23 cellular contexts compared by ENCODE assay signal in the genomic region with DNA sequence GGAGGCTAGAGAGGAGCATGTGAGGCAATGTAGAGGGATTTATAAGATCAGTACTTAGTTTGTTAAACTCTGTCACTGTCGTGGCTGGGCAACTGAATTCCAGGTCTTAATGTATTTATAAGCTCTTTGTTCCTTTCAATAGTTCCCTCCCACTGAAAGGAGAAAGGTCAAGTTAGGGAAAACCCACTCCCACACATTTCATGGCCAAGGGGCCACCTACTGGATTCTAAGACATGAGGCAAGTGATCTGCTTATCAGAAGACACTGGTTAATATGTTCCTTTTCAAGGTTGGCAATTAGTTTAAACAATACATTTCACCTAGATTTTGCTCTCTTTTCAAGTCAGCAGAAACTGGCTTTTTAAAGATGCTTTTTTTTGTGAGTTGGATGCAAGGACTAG. TPM values are rescaled to one million over a fixed set of nuclear protein-coding genes. Genes with fewer than 3 reads are reported as not detected.
DNase-seq lines count a peak whose midpoint lies in the region; ATAC-seq, FAIRE-seq and TF ChIP-seq lines count a peak whose summit lies in the region.
"Had no signal": no experiment of that assay in that cellular context is flagged by ENCODE, and none has a peak within 500 bp of the region (broad histone marks: within the 10 kb centered on the region; RNA-seq: fewer than 3 reads in every experiment).

No MANE protein-coding gene starts in this region.

- H3K36me3 ChIP-seq in HepG2 (replicated peaks in 1 of 2; ENCODE audit: control insufficient read depth in 1 of 2, insufficient read depth in 2 of 2, low read length in 2 of 2) (no peaks in the 10 kb centered on the region), right lobe of liver (no peaks in the 10 kb centered on the region), endodermal cell (ENCODE audit: control insufficient read depth, insufficient read depth, low read length) (no peaks in the 10 kb centered on the region), neural progenitor cell (no peaks in the 10 kb centered on the region)
- H3K36me3 ChIP-seq: BLaER1 had no signal

- no peak for TF ChIP-seq EP300 in HepG2 (IDR thresholded peaks at IDR 0.05; ENCODE audit: low read depth in 2 of 2, low read length in 2 of 2)
- no peak for TF ChIP-seq EP300 in HepG2 (CRISPR knock-in tag; IDR thresholded peaks at IDR 0.05; ENCODE audit: borderline replicate concordance)

- FAIRE-seq in HepG2 (lab: Jason Lieb, UNC), result no peak
- FAIRE-seq: D721Med, G401.6, GM12891, H54 had no signal

- H3K79me2 ChIP-seq in HepG2 (ENCODE audit: insufficient read depth, low read length) (no peaks in the 10 kb centered on the region), neural progenitor cell (ENCODE audit: low read depth) (no peaks in the 10 kb centered on the region)

- H3K4me3 Mint-ChIP-seq in endodermal cell, result no peak overlapping the region
- H3K4me3 Mint-ChIP-seq in neural progenitor cell, result no peak overlapping the region
- H3K4me3 Mint-ChIP-seq: CD8-positive, alpha-beta T cell; GM23338; HFFc6 had no signal

- no peak overlapping the region for H3K27ac Mint-ChIP-seq in endodermal cell
- H3K27ac Mint-ChIP-seq in neural progenitor cell, result peak overlapping the region; percentile 26
- H3K27ac Mint-ChIP-seq: CD8-positive, alpha-beta T cell; GM23338; HFFc6 had no signal

- no peak for ATAC-seq in HepG2
- ATAC-seq in right lobe of liver, result no peak
- ATAC-seq in GM21717 (IDR thresholded peaks at IDR 0.05; ENCODE audit: unreplicated experiment), result no peak
- no peak for ATAC-seq in GM18861 (IDR thresholded peaks at IDR 0.05; ENCODE audit: unreplicated experiment)
- ATAC-seq: CD8-positive, alpha-beta T cell; GM23338 had no signal

- H3K9me3 Mint-ChIP-seq in endodermal cell (peaks cover 12% of the 10 kb centered on the region), neural progenitor cell (peaks cover 14% of the 10 kb centered on the region)
- H3K9me3 Mint-ChIP-seq: CD8-positive, alpha-beta T cell had no signal

- H2AFZ ChIP-seq in HepG2 (ENCODE audit: low read length), result no peak overlapping the region
- H2AFZ ChIP-seq in neural progenitor cell (replicated peaks), result no peak overlapping the region
- H2AFZ ChIP-seq: GM23338 had no signal

- no peak overlapping the region for H3K9ac ChIP-seq in HepG2 (ENCODE audit: insufficient read depth, low read depth, low read length)
- H3K9ac ChIP-seq in endodermal cell (ENCODE audit: extremely low read depth, low read length, poor library complexity, severe bottlenecking), result no peak overlapping the region
- no peak overlapping the region for H3K9ac ChIP-seq in neural progenitor cell
- H3K9ac ChIP-seq: BLaER1 had no signal

- H4K20me1 ChIP-seq in HepG2 (ENCODE audit: insufficient read depth, low read length) (no peaks in the 10 kb centered on the region), neural progenitor cell (ENCODE audit: low read depth) (no peaks in the 10 kb centered on the region)
- H4K20me1 ChIP-seq: BLaER1 had no signal

- H3K4me3 ChIP-seq in HepG2 (replicated peaks in 1 of 3; ENCODE audit: insufficient read depth in 1 of 3, low read depth in 2 of 3, low read length in 3 of 3), result no peak overlapping the region
- H3K4me3 ChIP-seq in right lobe of liver, result no peak overlapping the region
- H3K4me3 ChIP-seq in endodermal cell (ENCODE audit: low read length), result no peak overlapping the region
- no peak overlapping the region for H3K4me3 ChIP-seq in neural progenitor cell
- H3K4me3 ChIP-seq: BLaER1, GM23338 had no signal

- H3K4me1 Mint-ChIP-seq in endodermal cell, result no peaks in the 10 kb centered on the region
- H3K4me1 Mint-ChIP-seq in neural progenitor cell, result peaks cover 10% of the 10 kb centered on the region
- H3K4me1 Mint-ChIP-seq: GM23338 had no signal

- TF ChIP-seq CTCF in HepG2 (CRISPR knock-in tag; IDR thresholded peaks at IDR 0.05) (no peak), right lobe of liver (IDR thresholded peaks at IDR 0.05) (no peak), endodermal cell (conservative IDR thresholded peaks at IDR 0.05) (peak; percentile 40), neural progenitor cell (IDR thresholded peaks at IDR 0.05) (no peak)

- in situ Hi-C loops in HepG2 (cut with HindIII; ENCODE audit: extremely low pct_ligation_motif_present, low pct_unique_long_range_greater_than_20kb), result no loop called here

- peaks cover 12% of the 10 kb centered on the region for H3K27me3 Mint-ChIP-seq in endodermal cell (ENCODE audit: insufficient read depth)
- no peaks in the 10 kb centered on the region for H3K27me3 Mint-ChIP-seq in neural progenitor cell (ENCODE audit: insufficient read depth, low read depth)

- BruUV-seq in HepG2 (replicated peaks; lab: Mats Ljungman, UMichigan), result no TSS peak

- H3K9me3 ChIP-seq in HepG2 (ENCODE audit: low read length) (peaks cover 12% of the 10 kb centered on the region), right lobe of liver (no peaks in the 10 kb centered on the region), endodermal cell (ENCODE audit: control insufficient read depth, low read length) (no peaks in the 10 kb centered on the region), neural progenitor cell (ENCODE audit: low read depth) (no peaks in the 10 kb centered on the region)

- H3K36me3 Mint-ChIP-seq in endodermal cell (ENCODE audit: low read depth) (no peaks in the 10 kb centered on the region), neural progenitor cell (no peaks in the 10 kb centered on the region)
- H3K36me3 Mint-ChIP-seq: CD8-positive, alpha-beta T cell had no signal

- no peak for TF ChIP-seq RAD21 in HepG2 (CRISPR knock-in tag; IDR thresholded peaks at IDR 0.05)

- CTCF ChIA-PET in HepG2 (lab: Yijun Ruan, JAX; ENCODE audit: low intra/inter-chr PET ratio, low total read pairs), result no interaction called here

- H3K27me3 ChIP-seq in HepG2 (ENCODE audit: control insufficient read depth in 1 of 2, insufficient read depth in 2 of 2, low read length in 2 of 2) (peaks cover 1 to 3% of the 10 kb centered on the region in 2 experiments; a peak in 1 of 5 replicates), right lobe of liver (no peaks in the 10 kb centered on the region), endodermal cell (ENCODE audit: control insufficient read depth, insufficient read depth, low read length, poor library complexity, severe bottlenecking) (no peaks in the 10 kb centered on the region), neural progenitor cell (no peaks in the 10 kb centered on the region)
- H3K27me3 ChIP-seq: BLaER1 had no signal

- DNase-seq in HepG2 (ENCODE audit: low spot score), result no peak
- DNase-seq in right lobe of liver, result no peak
- DNase-seq in endodermal cell, result no peak
- no peak for DNase-seq in neural progenitor cell (ENCODE audit: low spot score)
- no peak for DNase-seq in LoVo (ENCODE audit: low spot score)
- DNase-seq: 8988T; CD8-positive, alpha-beta T cell; COR-L47; HCEC 1CT; HFFc6; IMR-90 had no signal

- H3K4me1 ChIP-seq in HepG2 (ENCODE audit: insufficient read depth, low read length) (peaks cover 15% of the 10 kb centered on the region), right lobe of liver (no peaks in the 10 kb centered on the region), endodermal cell (ENCODE audit: control insufficient read depth, insufficient read depth, low read length) (no peaks in the 10 kb centered on the region), neural progenitor cell (peaks cover 4% of the 10 kb centered on the region)
- H3K4me1 ChIP-seq: BLaER1 had no signal

- TF ChIP-seq POLR2A in HepG2 (IDR thresholded peaks at IDR 0.05; ENCODE audit: insufficient read depth in 1 of 2, low read depth in 2 of 2, low read length in 2 of 2) (no peak), right lobe of liver (IDR thresholded peaks at IDR 0.05) (no peak)

- no peaks in the 10 kb centered on the region for H3F3A ChIP-seq in neural progenitor cell (ENCODE audit: low read depth)

- H3K27ac ChIP-seq in HepG2 (ENCODE audit: extremely low read length, insufficient read depth, low read length) (no peak overlapping the region), right lobe of liver (no peak overlapping the region), endodermal cell (ENCODE audit: low read depth, low read length) (no peak overlapping the region), neural progenitor cell (no peak overlapping the region)
- H3K27ac ChIP-seq: BLaER1, HL-60 had no signal

- H3K4me2 ChIP-seq in HepG2 (ENCODE audit: low read depth, low read length) (no peak overlapping the region), neural progenitor cell (no peak overlapping the region)
- H3K4me2 ChIP-seq: BLaER1, GM23338 had no signal

- WGBS in HepG2 (ENCODE audit: low lambda C conversion rate), result 0% methylated on average over 1 of the region's 1 CpG
- WGBS in right lobe of liver (ENCODE audit: insufficient coverage, low coverage, low lambda C conversion rate, missing lambda C conversion rate), result 67% methylated on average over 1 of the region's 1 CpG
- WGBS in endodermal cell (ENCODE audit: insufficient coverage in 1 of 2, insufficient read length in 1 of 2), 2 experiments, result 64% methylated on average over 1 of the region's 1 CpG; no CpG with 5 or more reads in 1 of the 2 experiments

- intact Hi-C loops in HepG2 (cut with micrococcal nuclease; ENCODE audit: unreplicated experiment), result no loop called here
- intact Hi-C loops in right lobe of liver (cut with DNase I), result no loop called here

- POLR2A ChIA-PET in HepG2 (lab: Yijun Ruan, JAX), result no interaction called here

RNA-seq across cellular contexts. Expression of a gene that starts 5.4 kb away (rescaled TPM):
- total RNA-seq in HepG2 (2016; rRNA removed; fragmentation: Illumina TruSeq; extraction: Trizol) (not detected in 2 replicates), right lobe of liver (not detected), endodermal cell (not detected), neural progenitor cell (ENCODE audit: low replicate concordance) (not detected in 2 replicates)
- not detected in 2 replicates for total RNA-seq in HepG2 (2016; cell fraction: cytosol; rRNA removed; fragmentation: Illumina TruSeq; extraction: Trizol; ENCODE audit: low read depth)
- not detected in 2 replicates for total RNA-seq in HepG2 (2016; cell fraction: insoluble cytoplasmic fraction; rRNA removed; fragmentation: Illumina TruSeq; extraction: Trizol)
- total RNA-seq in HepG2 (2016; cell fraction: membrane; rRNA removed; fragmentation: Illumina TruSeq; extraction: Trizol), result not detected in 2 replicates
- total RNA-seq in HepG2 (2016; cell fraction: nucleus; rRNA removed; fragmentation: Illumina TruSeq; extraction: Trizol), result not detected in 2 replicates
- polyA plus RNA-seq in HepG2 (2011; rRNA removed), result not detected in 2 replicates
- not detected in 2 replicates for polyA plus RNA-seq in HepG2 (2011; cell fraction: cytosol; rRNA removed)
- not detected in 2 replicates for polyA plus RNA-seq in HepG2 (2011; cell fraction: nucleus; rRNA removed)
- polyA plus RNA-seq in HepG2 (2012), result not detected in 2 replicates
- polyA plus RNA-seq in HepG2 (2016; cell fraction: cytosol; fragmentation: Illumina TruSeq; extraction: Trizol; ENCODE audit: low read depth), result not detected in 2 replicates
- polyA plus RNA-seq in HepG2 (2016; cell fraction: insoluble cytoplasmic fraction; fragmentation: Illumina TruSeq; extraction: Trizol; ENCODE audit: low read depth), result not detected in 2 replicates
- not detected in 2 replicates for polyA plus RNA-seq in HepG2 (2016; cell fraction: membrane; fragmentation: Illumina TruSeq; extraction: Trizol; ENCODE audit: low read depth)
- polyA plus RNA-seq in HepG2 (2016; cell fraction: nucleus; fragmentation: Illumina TruSeq; extraction: Trizol; ENCODE audit: insufficient read depth, low read depth), result not detected in 2 replicates
- polyA minus RNA-seq in HepG2 (2011; rRNA and poly(A)+ RNA removed; ENCODE audit: low replicate concordance), result not detected in 2 replicates
- not detected in 2 replicates for polyA minus RNA-seq in HepG2 (2011; cell fraction: cytosol; rRNA and poly(A)+ RNA removed)
- polyA minus RNA-seq in HepG2 (2011; cell fraction: nucleus; rRNA and poly(A)+ RNA removed), result not detected in 2 replicates
- polyA plus RNA-seq in endodermal cell (2013, experiment 1 of 2), result not detected
- polyA plus RNA-seq in endodermal cell (2013, experiment 2 of 2), result not detected
- total RNA-seq: A673; CD8-positive, alpha-beta T cell; GM23338; HFFc6; HT1080; IMR-90 had no signal
- polyA plus RNA-seq: AG04450, GM23338, IMR-90 had no signal

RNA-seq across cellular contexts. Expression of a gene that starts 42.4 kb away (rescaled TPM):
- total RNA-seq in HepG2 (2016; rRNA removed; fragmentation: Illumina TruSeq; extraction: Trizol) (282 and 403 TPM in 2 replicates), right lobe of liver (1,000 to 10,000 TPM in 1 of 6 experiments, 100 to 1,000 TPM in 3, 10 to 100 TPM in 2; 16.1 to 2,332 (median 522) TPM), endodermal cell (1 to 10 TPM in 1 of 2 donors, not detected in 1; 2.4 TPM), neural progenitor cell (ENCODE audit: low replicate concordance) (not detected in 2 replicates)
- 68.1 and 74.6 TPM in 2 replicates for total RNA-seq in HepG2 (2016; cell fraction: cytosol; rRNA removed; fragmentation: Illumina TruSeq; extraction: Trizol; ENCODE audit: low read depth)
- 274 and 437 TPM in 2 replicates for total RNA-seq in HepG2 (2016; cell fraction: insoluble cytoplasmic fraction; rRNA removed; fragmentation: Illumina TruSeq; extraction: Trizol)
- total RNA-seq in HepG2 (2016; cell fraction: membrane; rRNA removed; fragmentation: Illumina TruSeq; extraction: Trizol), result 53.4 and 58.4 TPM in 2 replicates
- 81.1 and 92.5 TPM in 2 replicates for total RNA-seq in HepG2 (2016; cell fraction: nucleus; rRNA removed; fragmentation: Illumina TruSeq; extraction: Trizol)
- 6.2 and 10.4 TPM in 2 replicates for polyA plus RNA-seq in HepG2 (2011; rRNA removed)
- polyA plus RNA-seq in HepG2 (2011; cell fraction: cytosol; rRNA removed), result 3.3 and 11.5 TPM in 2 replicates
- polyA plus RNA-seq in HepG2 (2011; cell fraction: nucleus; rRNA removed), result 1.1 and 5.1 TPM in 2 replicates
- 23.5 and 25.6 TPM in 2 replicates for polyA plus RNA-seq in HepG2 (2012)
- polyA plus RNA-seq in HepG2 (2016; cell fraction: cytosol; fragmentation: Illumina TruSeq; extraction: Trizol; ENCODE audit: low read depth), result 65.7 and 72.4 TPM in 2 replicates
- polyA plus RNA-seq in HepG2 (2016; cell fraction: insoluble cytoplasmic fraction; fragmentation: Illumina TruSeq; extraction: Trizol; ENCODE audit: low read depth), result 405 and 428 TPM in 2 replicates
- polyA plus RNA-seq in HepG2 (2016; cell fraction: membrane; fragmentation: Illumina TruSeq; extraction: Trizol; ENCODE audit: low read depth), result 47.2 and 52.6 TPM in 2 replicates
- 121 and 127 TPM in 2 replicates for polyA plus RNA-seq in HepG2 (2016; cell fraction: nucleus; fragmentation: Illumina TruSeq; extraction: Trizol; ENCODE audit: insufficient read depth, low read depth)
- 1.8 TPM in 1 of 2 replicates, not detected in the other for polyA minus RNA-seq in HepG2 (2011; rRNA and poly(A)+ RNA removed; ENCODE audit: low replicate concordance)
- 1.7 and 7.1 TPM in 2 replicates for polyA minus RNA-seq in HepG2 (2011; cell fraction: cytosol; rRNA and poly(A)+ RNA removed)
- 0.77 and 2.4 TPM in 2 replicates for polyA minus RNA-seq in HepG2 (2011; cell fraction: nucleus; rRNA and poly(A)+ RNA removed)
- polyA plus RNA-seq in endodermal cell (2013, experiment 1 of 2), result 1.9 TPM
- polyA plus RNA-seq in endodermal cell (2013, experiment 2 of 2), result 2.7 TPM
- total RNA-seq: A673; CD8-positive, alpha-beta T cell; GM23338; HT1080 had no signal
- polyA plus RNA-seq: AG04450, GM23338 had no signal

Comparison
In these comparisons a context has a peak if more than half of its experiments do, and no peak if none do; other contexts are left out.
1. RNA of a gene that starts 42.4 kb away (total RNA-seq): 16.1 to 2,332 TPM in right lobe of liver and 53.4 to 437 TPM in HepG2; 2.4 TPM in endodermal cell and not detected in neural progenitor cell; every median in the first group is over 4 times any median in the second.